15 cellular contexts compared by ENCODE assay signal in genomic region chr12:25938581-25938980, GRCh38. TPM values are rescaled to one million over a fixed set of nuclear protein-coding genes. Genes with fewer than 3 reads are reported as not detected.
DNase-seq lines count a peak whose midpoint lies in the region; ATAC-seq and TF ChIP-seq lines count a peak whose summit lies in the region.
"Had no signal": no experiment of that assay in that cellular context is flagged by ENCODE, and none has a peak within 500 bp of the region (broad histone marks: within the 10 kb centered on the region; RNA-seq: fewer than 3 reads in every experiment).

No MANE protein-coding gene starts in this region.

- no peak for TF ChIP-seq CTCF in Caco-2 (IDR thresholded peaks at IDR 0.05; ENCODE audit: insufficient read depth in 1 of 2, low read depth in 1 of 2, low read length in 1 of 2, severe bottlenecking in 1 of 2, unreplicated experiment in 1 of 2)
- no peak for TF ChIP-seq CTCF in mesothelial cell of epicardium (IDR thresholded peaks at IDR 0.05; ENCODE audit: unreplicated experiment)
- TF ChIP-seq CTCF in mucosa of descending colon (IDR thresholded peaks at IDR 0.05) = no peak

- H3K4me3 ChIP-seq in Caco-2 (ENCODE audit: low read depth, low read length) (no peak overlapping the region), mucosa of descending colon (no peak overlapping the region)
- H3K4me3 ChIP-seq: GM23248 had no signal

- H3K9me3 ChIP-seq in Caco-2 (no peaks in the 10 kb centered on the region), mucosa of descending colon (no peaks in the 10 kb centered on the region)

- H3K36me3 ChIP-seq in Caco-2 (ENCODE audit: control insufficient read depth, insufficient read depth, low read length) = no peaks in the 10 kb centered on the region
- H3K36me3 ChIP-seq in mucosa of descending colon (ENCODE audit: low read depth) = no peaks in the 10 kb centered on the region

- POLR2A ChIA-PET in Caco-2 (lab: Charles Lee) = no interaction called here

- intact Hi-C loops in Caco-2 (cut with micrococcal nuclease; ENCODE audit: unreplicated experiment) (no loop called here), mucosa of descending colon (cut with DNase I, micrococcal nuclease) (no loop called here)

- no peaks in the 10 kb centered on the region for H3K9me3 Mint-ChIP-seq in Caco-2 (ENCODE audit: unreplicated experiment)
- H3K9me3 Mint-ChIP-seq in mesothelial cell of epicardium = peaks cover 5% of the 10 kb centered on the region
- H3K9me3 Mint-ChIP-seq in stimulated activated naive B cell treated with anti-CD40 and anti-IgM and Interleukin-4, amounts not matched to agents 10 μg/mL and 1 μg/mL and 100 μg/mL, for 72 hours = no peaks in the 10 kb centered on the region
- H3K9me3 Mint-ChIP-seq: CD8-positive, alpha-beta T cell had no signal

- H3K36me3 Mint-ChIP-seq in Caco-2 (ENCODE audit: insufficient read depth, unreplicated experiment) = no peaks in the 10 kb centered on the region
- no peaks in the 10 kb centered on the region for H3K36me3 Mint-ChIP-seq in mesothelial cell of epicardium
- H3K36me3 Mint-ChIP-seq in stimulated activated naive B cell treated with anti-CD40 and anti-IgM and Interleukin-4, amounts not matched to agents 10 μg/mL and 1 μg/mL and 100 μg/mL, for 72 hours = no peaks in the 10 kb centered on the region
- H3K36me3 Mint-ChIP-seq: CD4-positive, CD25-positive, alpha-beta regulatory T cell; CD8-positive, alpha-beta T cell had no signal

- H3K4me1 Mint-ChIP-seq in Caco-2 (ENCODE audit: low read depth, unreplicated experiment) (peaks cover 40% of the 10 kb centered on the region), mesothelial cell of epicardium (peaks cover 54% of the 10 kb centered on the region)
- H3K4me1 Mint-ChIP-seq in stimulated activated naive B cell treated with anti-CD40 and anti-IgM and Interleukin-4, amounts not matched to agents 10 μg/mL and 1 μg/mL and 100 μg/mL, for 72 hours = peaks cover 0 to 21% of the 10 kb centered on the region in 2 donors

- H3K4me3 Mint-ChIP-seq in Caco-2 (ENCODE audit: unreplicated experiment) = no peak overlapping the region
- H3K4me3 Mint-ChIP-seq in mesothelial cell of epicardium = no peak overlapping the region
- H3K4me3 Mint-ChIP-seq in stimulated activated naive B cell treated with anti-CD40 and anti-IgM and Interleukin-4, amounts not matched to agents 10 μg/mL and 1 μg/mL and 100 μg/mL, for 72 hours = no peak overlapping the region
- H3K4me3 Mint-ChIP-seq: CD4-positive, CD25-positive, alpha-beta regulatory T cell; CD8-positive, alpha-beta T cell had no signal

- CTCF ChIA-PET in Caco-2 (lab: Charles Lee) = no interaction called here

- H3K27me3 ChIP-seq in Caco-2 (replicated peaks; ENCODE audit: control insufficient read depth, insufficient read depth, low read length) = no peaks in the 10 kb centered on the region

- H3K4me1 ChIP-seq in Caco-2 = peaks cover 28% of the 10 kb centered on the region
- H3K4me1 ChIP-seq in mucosa of descending colon (ENCODE audit: low read depth) = no peaks in the 10 kb centered on the region

- no peak for DNase-seq in Caco-2
- no peak for DNase-seq in mesothelial cell of epicardium (ENCODE audit: low spot score in 2 of 2, unreplicated experiment in 2 of 2)
- DNase-seq in stimulated activated naive B cell treated with anti-CD40 and anti-IgM and Interleukin-4, amounts not matched to agents 10 μg/mL and 1 μg/mL and 100 μg/mL, for 72 hours = no peak
- DNase-seq in mucosa of descending colon = no peak
- no peak for DNase-seq in activated effector memory CD4-positive, alpha-beta T cell treated with anti-CD3 and anti-CD28 coated beads, Interleukin-2, amount 50 U/mL, for 16 hours
- DNase-seq: CD4-positive, CD25-positive, alpha-beta regulatory T cell; CD8-positive, alpha-beta T cell; DMS 273 treated with DMSO at 0.1 percent for 48 hours; DMS79; EL; GDM1; GM23248; H7; HCEC 1CT had no signal

- peak overlapping the region; percentile 19 for H3K27ac Mint-ChIP-seq in Caco-2 (ENCODE audit: unreplicated experiment)
- peak overlapping the region; percentile 79 for H3K27ac Mint-ChIP-seq in mesothelial cell of epicardium
- no peak overlapping the region for H3K27ac Mint-ChIP-seq in stimulated activated naive B cell treated with anti-CD40 and anti-IgM and Interleukin-4, amounts not matched to agents 10 μg/mL and 1 μg/mL and 100 μg/mL, for 72 hours
- H3K27ac Mint-ChIP-seq: CD4-positive, CD25-positive, alpha-beta regulatory T cell; CD8-positive, alpha-beta T cell had no signal

- H3K27me3 Mint-ChIP-seq in Caco-2 (ENCODE audit: insufficient read depth, unreplicated experiment) = no peaks in the 10 kb centered on the region
- H3K27me3 Mint-ChIP-seq in mesothelial cell of epicardium (ENCODE audit: low read depth) = no peaks in the 10 kb centered on the region
- H3K27me3 Mint-ChIP-seq in stimulated activated naive B cell treated with anti-CD40 and anti-IgM and Interleukin-4, amounts not matched to agents 10 μg/mL and 1 μg/mL and 100 μg/mL, for 72 hours = peaks cover 2 to 5% of the 10 kb centered on the region in 2 donors
- H3K27me3 Mint-ChIP-seq: CD4-positive, CD25-positive, alpha-beta regulatory T cell had no signal

- BruUV-seq in Caco-2 (replicated peaks; lab: Mats Ljungman, UMichigan) = no TSS peak

- peak; percentile 25 to 30 for ATAC-seq in stimulated activated naive B cell treated with anti-CD40 and anti-IgM and Interleukin-4, amounts not matched to agents 10 μg/mL and 1 μg/mL and 100 μg/mL, for 72 hours (replicated peaks)
- ATAC-seq in mucosa of descending colon (no peak), GM19467 (IDR thresholded peaks at IDR 0.05; ENCODE audit: unreplicated experiment) (no peak)
- ATAC-seq: CD8-positive, alpha-beta T cell had no signal

RNA-seq across cellular contexts. Expression of gene RASSF8, which starts 19.9 kb away (rescaled TPM):
- total RNA-seq in Caco-2 (2022) = 140 and 143 TPM in 2 replicates
- 60.6 to 62.8 TPM (median 61.8 TPM) in 3 replicates for total RNA-seq in mesothelial cell of epicardium
- total RNA-seq in mucosa of descending colon = 100 to 1,000 TPM in 1 of 3 donors, 1 to 10 TPM in 2; 3.2 to 109 (median 8.0) TPM

Comparison
In these comparisons a context has a peak if more than half of its experiments do, and no peak if none do; other contexts are left out.
1. ATAC-seq: peak in stimulated activated naive B cell treated with anti-CD40 and anti-IgM and Interleukin-4, amounts not matched to agents 10 μg/mL and 1 μg/mL and 100 μg/mL, for 72 hours (2 of 2); none in mucosa of descending colon (single experiment) and GM19467 (single experiment).